15 cellular contexts compared by ENCODE assay signal in genomic region chr7:152193882-152194281, GRCh38.
A peak's percentile ranks its signal among the peaks of the same experiment; 100 is the strongest.
DNase-seq lines count a peak whose midpoint lies in the region; ATAC-seq and TF ChIP-seq lines count a peak whose summit lies in the region.
"Had no signal": no experiment of that assay in that cellular context is flagged by ENCODE, and none has a peak within 500 bp of the region (broad histone marks: within the 10 kb centered on the region; RNA-seq: fewer than 3 reads in every experiment).

No MANE protein-coding gene starts in this region.

- no peak overlapping the region for H3K9ac ChIP-seq in BLaER1 treated with 17β-estradiol and CSF1 and Interleukin-3, amounts not matched to agents 10 nM and 100 nM

- intact Hi-C loops in left ventricle myocardium superior (cut with micrococcal nuclease) (no loop called here), Right ventricle myocardium inferior (cut with DNase I) (no loop called here), spleen (cut with DNase I; ENCODE audit: low total_unique reads) (no loop called here)

- ATAC-seq in left ventricle myocardium superior (peak; percentile 71), Right ventricle myocardium inferior (no peak), GM18858 (IDR thresholded peaks at IDR 0.05; ENCODE audit: unreplicated experiment) (no peak), HG02623 (IDR thresholded peaks at IDR 0.05; ENCODE audit: unreplicated experiment) (no peak)
- ATAC-seq: CD8-positive, alpha-beta T cell had no signal

- H3K9me3 ChIP-seq in BLaER1 treated with 17β-estradiol and CSF1 and Interleukin-3, amounts not matched to agents 10 nM and 100 nM (replicated peaks in 1 of 11) = no peaks in the 10 kb centered on the region
- no peaks in the 10 kb centered on the region for H3K9me3 ChIP-seq in spleen
- H3K9me3 ChIP-seq: Caco-2, HAP-1 had no signal

- H3K36me3 ChIP-seq in BLaER1 treated with 17β-estradiol and CSF1 and Interleukin-3, amounts not matched to agents 10 nM and 100 nM = peaks cover 75 to 97% (median 91%) of the 10 kb centered on the region in 11 experiments
- peaks cover 3 to 100% (median 57%) of the 10 kb centered on the region in 6 donors for H3K36me3 ChIP-seq in spleen

- peak overlapping the region in 6 of 11 experiments; percentile 53 to 72 (median 64); a peak in 11 of 22 replicates for H3K4me2 ChIP-seq in BLaER1 treated with 17β-estradiol and CSF1 and Interleukin-3, amounts not matched to agents 10 nM and 100 nM

- no peaks in the 10 kb centered on the region for H3K27me3 ChIP-seq in BLaER1 treated with 17β-estradiol and CSF1 and Interleukin-3, amounts not matched to agents 10 nM and 100 nM
- no peaks in the 10 kb centered on the region for H3K27me3 ChIP-seq in spleen (replicated peaks in 1 of 7)

- H3K27ac ChIP-seq in BLaER1 treated with 17β-estradiol and CSF1 and Interleukin-3, amounts not matched to agents 10 nM and 100 nM = peak overlapping the region in 4 of 11 experiments; percentile 35 to 68 (median 62); a peak in 6 of 22 replicates
- H3K27ac ChIP-seq in spleen = no peak overlapping the region

- peaks cover 0 to 30% (median 16%) of the 10 kb centered on the region in 10 experiments; a peak in 14 of 20 replicates for H3K4me1 ChIP-seq in BLaER1 treated with 17β-estradiol and CSF1 and Interleukin-3, amounts not matched to agents 10 nM and 100 nM
- H3K4me1 ChIP-seq in spleen = no peaks in the 10 kb centered on the region
- H3K4me1 ChIP-seq: Caco-2, HAP-1 had no signal

- no peak for TF ChIP-seq POLR2A in spleen (IDR thresholded peaks at IDR 0.05)

- DNase-seq in left ventricle myocardium superior (no peak), Right ventricle myocardium inferior (ENCODE audit: missing footprints) (no peak), NCI-H82 treated with DMSO at 0.1 percent for 48 hours (lab: John Stamatoyannopoulos, UW; ENCODE audit: unreplicated experiment) (peak; percentile 8), spleen (no peak)
- DNase-seq: C1 segment of cervical spinal cord; Caco-2; CD8-positive, alpha-beta T cell; DMS153; DND-41; GOT3; HFFc6 had no signal

- no peak overlapping the region for H3K4me3 ChIP-seq in BLaER1 treated with 17β-estradiol and CSF1 and Interleukin-3, amounts not matched to agents 10 nM and 100 nM
- no peak overlapping the region for H3K4me3 ChIP-seq in spleen
- H3K4me3 ChIP-seq: HAP-1 had no signal

- peaks cover 0 to 24% (median 0%) of the 10 kb centered on the region in 11 experiments; a peak in 4 of 22 replicates for H4K20me1 ChIP-seq in BLaER1 treated with 17β-estradiol and CSF1 and Interleukin-3, amounts not matched to agents 10 nM and 100 nM

- WGBS in spleen, 5 donors = 96 to 98% (median 97%) methylated on average over 4 of the region's 4 CpGs

- no peak for TF ChIP-seq CTCF in spleen (IDR thresholded peaks at IDR 0.05 in 8 of 11, conservative IDR thresholded peaks at IDR 0.05 in 3 of 11)
